27 cellular contexts compared by ENCODE assay signal in the genomic region with DNA sequence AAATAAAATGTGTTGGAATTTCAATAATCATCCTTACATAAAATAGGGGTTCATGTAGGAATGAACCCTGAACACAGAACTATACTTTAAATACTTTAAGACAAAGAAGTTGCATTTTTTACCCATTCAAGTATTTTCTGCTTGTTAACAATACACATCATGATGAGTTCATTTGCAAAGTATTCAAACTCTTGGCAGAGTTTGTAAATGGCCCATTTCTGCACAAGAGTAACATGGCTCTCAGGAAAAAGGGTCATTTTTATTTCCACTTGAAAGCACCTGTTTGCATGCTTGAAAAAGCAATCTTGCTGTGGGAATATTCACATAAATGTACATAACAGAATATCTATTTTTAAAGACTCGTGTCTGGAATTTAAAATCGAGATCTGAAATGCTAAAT. TPM values are rescaled to one million over a fixed set of nuclear protein-coding genes. Genes with fewer than 3 reads are reported as not detected.
DNase-seq lines count a peak whose midpoint lies in the region; ATAC-seq and TF ChIP-seq lines count a peak whose summit lies in the region.
"Had no signal": no experiment of that assay in that cellular context is flagged by ENCODE, and none has a peak within 500 bp of the region (broad histone marks: within the 10 kb centered on the region; RNA-seq: fewer than 3 reads in every experiment).

No MANE protein-coding gene starts in this region.

- no peaks in the 10 kb centered on the region for H3K9me2 ChIP-seq in PC-3 (replicated peaks; ENCODE audit: low read length)

- H3K4me3 ChIP-seq in PC-3 (ENCODE audit: low read length) (no peak overlapping the region), coronary artery (no peak overlapping the region)
- H3K4me3 ChIP-seq: body of pancreas, colonic mucosa, GM23338, MG63, Peyer's patch, SJCRH30, upper lobe of left lung had no signal

- CTCF ChIA-PET in PC-3 (lab: Charles Lee), result no interaction called here

- no peak overlapping the region for H2AFZ ChIP-seq in PC-3 (ENCODE audit: low read length)
- H2AFZ ChIP-seq: GM23338 had no signal

- no peaks in the 10 kb centered on the region for H3K9me3 ChIP-seq in PC-3 (ENCODE audit: low read length)
- H3K9me3 ChIP-seq: body of pancreas, Caco-2, colonic mucosa, MG63, Peyer's patch, SJCRH30, upper lobe of left lung had no signal

- peaks cover 32% of the 10 kb centered on the region for H3K36me3 ChIP-seq in PC-3 (ENCODE audit: low read depth, low read length)

- peak overlapping the region; percentile 51 for H3K4me2 ChIP-seq in PC-3 (ENCODE audit: low read length)
- H3K4me2 ChIP-seq: GM23338 had no signal

- peak; percentile 43 for DNase-seq in AG08395 (ENCODE audit: low spot score)
- peak; percentile 30 for DNase-seq in PC-3
- DNase-seq in coronary artery (ENCODE audit: low spot score), result no peak
- peak; percentile 69 for DNase-seq in iris pigment epithelial cell (ENCODE audit: low read depth)
- no peak for DNase-seq in left ventricle myocardium superior
- DNase-seq in kidney glomerular epithelial cell (lab: John Stamatoyannopoulos, UW), result no peak
- DNase-seq in NAMALWA (ENCODE audit: low spot score), result no peak
- DNase-seq: activated CD4-positive, alpha-beta T cell treated with anti-CD3 and anti-CD28 coated beads, Interleukin-2, amount 10 ng/mL, durations not matched to agents 7 days and 5 days; body of pancreas; Caco-2; colonic mucosa; DND-41; mesenchymal stem cell; MG63; naive B cell; NCI-H1436; NCI-H2107; NCI-H510A; nucleus accumbens; Peyer's patch; SJCRH30; stimulated activated CD4-positive, alpha-beta T cell treated with anti-CD3 and anti-CD28 coated beads, Interleukin-4, amount 100 ng/mL, for 4 hours; T-helper 17 cell; upper lobe of left lung had no signal

- BruUV-seq in PC-3 (replicated peaks; lab: Mats Ljungman, UMichigan), result no TSS peak

- no peak overlapping the region for H3K9ac ChIP-seq in PC-3 (ENCODE audit: low read length)

- POLR2A ChIA-PET in PC-3 (lab: Charles Lee; ENCODE audit: unreplicated experiment), result no interaction called here

- intact Hi-C loops in PC-3 (cut with micrococcal nuclease), result no loop called here
- intact Hi-C loops in left ventricle myocardium superior (cut with micrococcal nuclease), result no loop called here

- no peaks in the 10 kb centered on the region for H3K79me2 ChIP-seq in PC-3 (ENCODE audit: low read length)

- H3K27me3 ChIP-seq in PC-3 (ENCODE audit: low read length), result no peaks in the 10 kb centered on the region
- H3K27me3 ChIP-seq: body of pancreas, colonic mucosa, MG63, Peyer's patch, SJCRH30, upper lobe of left lung had no signal

- no peak for TF ChIP-seq CTCF in PC-3 (conservative IDR thresholded peaks at IDR 0.05; ENCODE audit: low read depth, low read length)
- TF ChIP-seq CTCF in coronary artery (IDR thresholded peaks at IDR 0.05), result no peak

- no peaks in the 10 kb centered on the region for H4K20me1 ChIP-seq in PC-3 (ENCODE audit: low read length)

- H3K4me1 ChIP-seq in PC-3 (ENCODE audit: insufficient read depth, low read length), result peaks cover 17% of the 10 kb centered on the region
- H3K4me1 ChIP-seq: body of pancreas, Caco-2, colonic mucosa, Peyer's patch, SJCRH30, upper lobe of left lung had no signal

- peak; percentile 63 for ATAC-seq in PC-3
- ATAC-seq in HG03139 (IDR thresholded peaks at IDR 0.05; ENCODE audit: unreplicated experiment), result no peak
- no peak for ATAC-seq in left ventricle myocardium superior
- ATAC-seq: body of pancreas, GM23338, T-helper 17 cell had no signal

- H3F3A ChIP-seq in PC-3 (ENCODE audit: low read length, unreplicated experiment), result no peaks in the 10 kb centered on the region

- H3K27ac ChIP-seq in PC-3 (ENCODE audit: low read length), result peak overlapping the region; percentile 78
- H3K27ac ChIP-seq in coronary artery, result peak overlapping the region; percentile 29 to 68
- H3K27ac ChIP-seq: 22Rv1, body of pancreas, colonic mucosa, Peyer's patch, SJCRH30, upper lobe of left lung had no signal

RNA-seq across cellular contexts. Expression of a gene that starts 18.1 kb away (rescaled TPM):
- total RNA-seq in PC-3 (2014; rRNA removed) (62.1 and 73.2 TPM in 2 replicates), left ventricle myocardium superior (102 TPM)

Comparison
In these comparisons a context has a peak if more than half of its experiments do, and no peak if none do; other contexts are left out.
1. DNase-seq: peak in AG08395 (single experiment), PC-3 (single experiment) and iris pigment epithelial cell (single experiment); none in coronary artery (single experiment), left ventricle myocardium superior (single experiment), kidney glomerular epithelial cell (single experiment) and NAMALWA (single experiment).